ENCODE assay signal across 8 cellular contexts in the genomic region with DNA sequence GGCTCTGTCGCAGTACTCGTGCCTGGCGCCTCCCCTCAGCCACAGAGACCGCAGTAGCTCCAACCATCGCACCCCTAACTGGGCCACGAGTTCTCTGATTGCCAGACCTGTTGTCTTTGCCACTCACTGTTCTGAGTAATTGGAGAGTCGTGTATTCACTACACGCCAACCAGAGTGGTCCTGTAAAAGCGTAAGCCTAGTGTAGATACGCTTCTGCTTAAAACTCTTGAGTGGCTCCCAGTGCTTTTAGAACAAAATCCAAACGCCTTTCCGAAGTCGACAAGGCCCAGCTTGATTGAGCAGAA. TPM values are rescaled to one million over a fixed set of nuclear protein-coding genes. Genes with fewer than 3 reads are reported as not detected.
A peak's percentile ranks its signal among the peaks of the same experiment; 100 is the strongest.
DNase-seq lines count a peak whose midpoint lies in the region; TF ChIP-seq lines count a peak whose summit lies in the region.

No MANE protein-coding gene starts in this region.

- no peak for TF ChIP-seq CTCF in neural progenitor cell (IDR thresholded peaks at IDR 0.05)

- H3K27ac ChIP-seq in duodenal mucosa (ENCODE audit: low read depth, low read length), result peak overlapping the region; percentile 73
- H3K27ac ChIP-seq in neural progenitor cell, result no peak overlapping the region

- peaks cover 62% of the 10 kb centered on the region for H3K36me3 ChIP-seq in NT2/D1 (ENCODE audit: insufficient read depth, insufficient read length, low read length)
- peaks cover 15 to 24% of the 10 kb centered on the region in 2 donors for H3K36me3 ChIP-seq in duodenal mucosa (ENCODE audit: control insufficient read depth in 1 of 2, insufficient read depth in 2 of 2, low read length in 2 of 2)
- peaks cover 6% of the 10 kb centered on the region for H3K36me3 ChIP-seq in neural progenitor cell

- H3K27me3 Mint-ChIP-seq in T-helper 1 cell treated with Interleukin-12 subunit alpha and Interleukin-12 subunit beta and Interleukin-4 antibody, amounts not matched to agents 30 μg/mL and 1 μg/mL, for 36 hours (ENCODE audit: low read depth), result no peaks in the 10 kb centered on the region
- peaks cover 4% of the 10 kb centered on the region for H3K27me3 Mint-ChIP-seq in neural progenitor cell (ENCODE audit: insufficient read depth, low read depth)

- H3K79me2 ChIP-seq in neural progenitor cell (ENCODE audit: low read depth), result peaks cover 71% of the 10 kb centered on the region

- H3K27me3 ChIP-seq in NT2/D1 (ENCODE audit: insufficient read depth, insufficient read length), result no peaks in the 10 kb centered on the region
- no peaks in the 10 kb centered on the region for H3K27me3 ChIP-seq in duodenal mucosa (ENCODE audit: control insufficient read depth in 1 of 2, insufficient read depth in 2 of 2, low read length in 2 of 2)
- H3K27me3 ChIP-seq in neural progenitor cell, result no peaks in the 10 kb centered on the region

- H3K27ac Mint-ChIP-seq in T-helper 1 cell treated with Interleukin-12 subunit alpha and Interleukin-12 subunit beta and Interleukin-4 antibody, amounts not matched to agents 30 μg/mL and 1 μg/mL, for 36 hours, result peak overlapping the region; percentile 90
- H3K27ac Mint-ChIP-seq in neural progenitor cell, result peak overlapping the region; percentile 61

- no peaks in the 10 kb centered on the region for H3K9me3 Mint-ChIP-seq in T-helper 1 cell treated with Interleukin-12 subunit alpha and Interleukin-12 subunit beta and Interleukin-4 antibody, amounts not matched to agents 30 μg/mL and 1 μg/mL, for 36 hours
- H3K9me3 Mint-ChIP-seq in neural progenitor cell, result no peaks in the 10 kb centered on the region

- H3K36me3 Mint-ChIP-seq in T-helper 1 cell treated with Interleukin-12 subunit alpha and Interleukin-12 subunit beta and Interleukin-4 antibody, amounts not matched to agents 30 μg/mL and 1 μg/mL, for 36 hours (ENCODE audit: low read depth), result peaks cover 37% of the 10 kb centered on the region
- H3K36me3 Mint-ChIP-seq in neural progenitor cell, result peaks cover 7% of the 10 kb centered on the region

- peak overlapping the region; percentile 81 for H2AFZ ChIP-seq in neural progenitor cell (replicated peaks)

- peaks cover 34% of the 10 kb centered on the region for H3K4me1 Mint-ChIP-seq in T-helper 1 cell treated with Interleukin-12 subunit alpha and Interleukin-12 subunit beta and Interleukin-4 antibody, amounts not matched to agents 30 μg/mL and 1 μg/mL, for 36 hours (ENCODE audit: low read depth)
- peaks cover 26% of the 10 kb centered on the region for H3K4me1 Mint-ChIP-seq in neural progenitor cell

- H3K9ac ChIP-seq in NT2/D1 (ENCODE audit: insufficient read length, low read depth), result peak overlapping the region; percentile 100
- peak overlapping the region; percentile 93 to 97 for H3K9ac ChIP-seq in duodenal mucosa (ENCODE audit: low read depth in 1 of 2, low read length in 2 of 2)
- peak overlapping the region; percentile 45 for H3K9ac ChIP-seq in neural progenitor cell

- H3K4me3 Mint-ChIP-seq in T-helper 1 cell treated with Interleukin-12 subunit alpha and Interleukin-12 subunit beta and Interleukin-4 antibody, amounts not matched to agents 30 μg/mL and 1 μg/mL, for 36 hours, result peak overlapping the region; percentile 94
- H3K4me3 Mint-ChIP-seq in neural progenitor cell, result peak overlapping the region; percentile 98

- no peaks in the 10 kb centered on the region for H3K9me3 ChIP-seq in NT2/D1 (ENCODE audit: insufficient read depth, low read length)
- no peaks in the 10 kb centered on the region for H3K9me3 ChIP-seq in duodenal mucosa (ENCODE audit: control insufficient read depth in 1 of 2, low read length in 2 of 2)
- H3K9me3 ChIP-seq in neural progenitor cell (ENCODE audit: low read depth), result no peaks in the 10 kb centered on the region

- H3F3A ChIP-seq in neural progenitor cell (ENCODE audit: low read depth), result peaks cover 7% of the 10 kb centered on the region

- DNase-seq in T-helper 1 cell (no peak), NT2/D1 (ENCODE audit: low read depth, low spot score) (no peak), neural progenitor cell (ENCODE audit: low spot score) (no peak), NCI-H446 (lab: John Stamatoyannopoulos, UW) (no peak), 8988T (no peak), iPS-NIHi11 (ENCODE audit: low spot score) (no peak)

- peaks cover 9% of the 10 kb centered on the region for H4K20me1 ChIP-seq in neural progenitor cell (ENCODE audit: low read depth)

- peak overlapping the region; percentile 99 for H3K4me3 ChIP-seq in NT2/D1 (ENCODE audit: insufficient read length, low read depth)
- peak overlapping the region; percentile 99 to 100 for H3K4me3 ChIP-seq in duodenal mucosa (ENCODE audit: low read depth in 1 of 2, low read length in 2 of 2)
- H3K4me3 ChIP-seq in neural progenitor cell, result peak overlapping the region; percentile 71

- peak overlapping the region; percentile 93 for H3K4me2 ChIP-seq in neural progenitor cell

- no peaks in the 10 kb centered on the region for H3K4me1 ChIP-seq in NT2/D1 (ENCODE audit: insufficient read depth, insufficient read length)
- H3K4me1 ChIP-seq in duodenal mucosa (ENCODE audit: control insufficient read depth in 1 of 2, insufficient read depth in 2 of 2, low read length in 2 of 2), result peaks cover 20 to 23% of the 10 kb centered on the region in 2 donors
- peaks cover 14% of the 10 kb centered on the region for H3K4me1 ChIP-seq in neural progenitor cell

RNA-seq across cellular contexts. Expression of a gene that starts 0.4 kb away (rescaled TPM):
- total RNA-seq in neural progenitor cell (ENCODE audit: low replicate concordance), result 70.2 and 79.7 TPM in 2 replicates

RNA-seq across cellular contexts. Expression of a gene that starts 0.5 kb away (rescaled TPM):
- 18.7 and 18.8 TPM in 2 replicates for total RNA-seq in neural progenitor cell (ENCODE audit: low replicate concordance)

RNA-seq across cellular contexts. Expression of a gene that starts 46.9 kb away (rescaled TPM):
- total RNA-seq in neural progenitor cell (ENCODE audit: low replicate concordance), result 5.6 and 13.7 TPM in 2 replicates

Comparison
In these comparisons a context has a peak if more than half of its experiments do, and no peak if none do; other contexts are left out.
1. H3K9ac ChIP-seq: peak in every context shown above with its lines; median percentile 100 in NT2/D1; 95 in duodenal mucosa; 45 in neural progenitor cell.